ENCODE assay signal across 8 cellular contexts in genomic region chr2:48315847-48316194, GRCh38. TPM values are rescaled to one million over a fixed set of nuclear protein-coding genes. Genes with fewer than 3 reads are reported as not detected.
DNase-seq lines count a peak whose midpoint lies in the region; ATAC-seq and TF ChIP-seq lines count a peak whose summit lies in the region.

No MANE protein-coding gene starts in this region.

- no peaks in the 10 kb centered on the region for H3K36me3 ChIP-seq in right lobe of liver

- TF ChIP-seq CTCF in astrocyte of the spinal cord (IDR thresholded peaks at IDR 0.05; ENCODE audit: low read depth, low read length), result no peak
- no peak for TF ChIP-seq CTCF in right lobe of liver (IDR thresholded peaks at IDR 0.05)

- H3K27ac Mint-ChIP-seq in stimulated activated effector memory CD8-positive, alpha-beta T cell treated with anti-CD3 and anti-CD28 coated beads, Interleukin-12 subunit alpha, Interleukin-12 subunit beta, amount 100 ng/mL, for 72 hours, result peak overlapping the region; percentile 98

- H3K27me3 ChIP-seq in right lobe of liver, result no peaks in the 10 kb centered on the region

- H3K27ac ChIP-seq in right lobe of liver, result peak overlapping the region; percentile 94 to 99 (median 97)

- peak overlapping the region; percentile 91 for H3K4me3 Mint-ChIP-seq in stimulated activated effector memory CD8-positive, alpha-beta T cell treated with anti-CD3 and anti-CD28 coated beads, Interleukin-12 subunit alpha, Interleukin-12 subunit beta, amount 100 ng/mL, for 72 hours

- peak in 2 of 3 experiments; percentile 18 to 23 for DNase-seq in activated CD8-positive, alpha-beta memory T cell treated with anti-CD3 and anti-CD28 coated beads for 48 hours (ENCODE audit: low read depth in 2 of 3, low spot score in 2 of 3)
- no peak for DNase-seq in activated CD8-positive, alpha-beta memory T cell treated with anti-CD3 and anti-CD28 coated beads for 24 hours
- DNase-seq in SK-MEL-5 (ENCODE audit: low read depth, low spot score), result peak; percentile 49
- no peak for DNase-seq in astrocyte of the spinal cord (ENCODE audit: low read depth, low spot score)
- DNase-seq in right lobe of liver, result peak; percentile 42 to 64 (median 52)
- no peak for DNase-seq in stimulated activated effector memory CD8-positive, alpha-beta T cell treated with anti-CD3 and anti-CD28 coated beads, Interleukin-12 subunit alpha, Interleukin-12 subunit beta, amount 100 ng/mL, for 72 hours (ENCODE audit: low spot score in 2 of 2)
- no peak for DNase-seq in NCI-H128 (lab: John Stamatoyannopoulos, UW; ENCODE audit: unreplicated experiment)

- intact Hi-C loops in right lobe of liver (cut with DNase I), result no loop called here

- peak overlapping the region; percentile 74 for H3K4me3 ChIP-seq in astrocyte of the spinal cord (ENCODE audit: low read depth, low read length)
- H3K4me3 ChIP-seq in right lobe of liver, result peak overlapping the region; percentile 80 to 88 (median 85)

- WGBS in right lobe of liver (ENCODE audit: insufficient coverage, low coverage, low lambda C conversion rate, missing lambda C conversion rate), result 0% methylated on average over 9 of the region's 9 CpGs

- H3K9me3 Mint-ChIP-seq in stimulated activated effector memory CD8-positive, alpha-beta T cell treated with anti-CD3 and anti-CD28 coated beads, Interleukin-12 subunit alpha, Interleukin-12 subunit beta, amount 100 ng/mL, for 72 hours, result no peaks in the 10 kb centered on the region

- in situ Hi-C loops in SK-MEL-5 (cut with HindIII; ENCODE audit: low pct_unique_long_range_greater_than_20kb, low sequenced_read_pairs) (no loop called here), astrocyte of the spinal cord (cut with HindIII; ENCODE audit: low sequenced_read_pairs) (no loop called here)

- no peak for TF ChIP-seq POLR2A in right lobe of liver (IDR thresholded peaks at IDR 0.05)

- H3K4me1 Mint-ChIP-seq in stimulated activated effector memory CD8-positive, alpha-beta T cell treated with anti-CD3 and anti-CD28 coated beads, Interleukin-12 subunit alpha, Interleukin-12 subunit beta, amount 100 ng/mL, for 72 hours, result peaks cover 41% of the 10 kb centered on the region

- ATAC-seq in HG03139 (IDR thresholded peaks at IDR 0.05; ENCODE audit: unreplicated experiment) (peak; percentile 20), right lobe of liver (no peak)
- ATAC-seq in stimulated activated effector memory CD8-positive, alpha-beta T cell treated with anti-CD3 and anti-CD28 coated beads, Interleukin-12 subunit alpha, Interleukin-12 subunit beta, amount 100 ng/mL, for 72 hours, result no peak

- peaks cover 0 to 31% (median 6%) of the 10 kb centered on the region in 4 donors for H3K4me1 ChIP-seq in right lobe of liver

- H3K9me3 ChIP-seq in right lobe of liver, result no peaks in the 10 kb centered on the region

- H3K36me3 Mint-ChIP-seq in stimulated activated effector memory CD8-positive, alpha-beta T cell treated with anti-CD3 and anti-CD28 coated beads, Interleukin-12 subunit alpha, Interleukin-12 subunit beta, amount 100 ng/mL, for 72 hours, result peaks cover 51% of the 10 kb centered on the region

RNA-seq across cellular contexts. Expression of gene FOXN2, which starts 1.3 kb away (rescaled TPM):
- total RNA-seq in SK-MEL-5 (2014; rRNA removed; shearing (Covaris generic)), result 99.3 and 104 TPM in 2 replicates
- 33.4 and 42.2 TPM in 2 replicates for polyA plus RNA-seq in SK-MEL-5 (2015; cell fraction: cytosol; rRNA removed)
- 67.1 and 77.7 TPM in 2 replicates for polyA plus RNA-seq in SK-MEL-5 (2015; cell fraction: nucleus; rRNA removed)
- total RNA-seq in right lobe of liver, result 10 to 100 TPM; 13.4 to 25.8 (median 19.0) TPM

Comparison
In these comparisons a context has a peak if more than half of its experiments do, and no peak if none do; other contexts are left out.
1. DNase-seq: peak in activated CD8-positive, alpha-beta memory T cell treated with anti-CD3 and anti-CD28 coated beads for 48 hours (2 of 3), SK-MEL-5 (single experiment) and right lobe of liver (3 of 3); none in activated CD8-positive, alpha-beta memory T cell treated with anti-CD3 and anti-CD28 coated beads for 24 hours (single experiment), astrocyte of the spinal cord (single experiment), stimulated activated effector memory CD8-positive, alpha-beta T cell treated with anti-CD3 and anti-CD28 coated beads, Interleukin-12 subunit alpha, Interleukin-12 subunit beta, amount 100 ng/mL, for 72 hours (0 of 2) and NCI-H128 (single experiment).